In the genomic region with DNA sequence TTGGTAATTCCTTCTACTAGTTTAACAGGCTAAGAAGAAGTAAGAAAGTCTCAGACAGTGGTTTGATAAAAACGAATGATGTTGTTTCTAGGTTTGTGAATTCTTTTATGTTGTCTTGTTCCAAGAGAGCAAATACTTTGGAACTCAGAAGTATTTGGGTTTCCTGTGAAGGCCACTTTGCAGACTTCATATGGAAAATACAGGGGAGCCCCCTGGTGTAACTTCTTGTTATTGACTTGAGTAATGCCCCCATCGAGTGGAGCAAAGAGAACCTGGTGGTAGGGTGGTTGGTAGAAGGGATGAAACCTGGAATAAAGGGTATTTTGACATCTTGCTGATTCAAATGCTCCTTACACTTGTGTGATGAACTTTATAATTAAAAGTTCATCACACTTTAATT, we compare ENCODE assay signal across 19 cellular contexts. TPM values are rescaled to one million over a fixed set of nuclear protein-coding genes. Genes with fewer than 3 reads are reported as not detected.
A peak's percentile ranks its signal among the peaks of the same experiment; 100 is the strongest.
DNase-seq lines count a peak whose midpoint lies in the region; ATAC-seq, FAIRE-seq and TF ChIP-seq lines count a peak whose summit lies in the region.
"Had no signal": no experiment of that assay in that cellular context is flagged by ENCODE, and none has a peak within 500 bp of the region (broad histone marks: within the 10 kb centered on the region; RNA-seq: fewer than 3 reads in every experiment).

No MANE protein-coding gene starts in this region.

- H3K27me3 ChIP-seq in H9 (ENCODE audit: insufficient read depth, low read length) (no peaks in the 10 kb centered on the region), OCI-LY1 (ENCODE audit: insufficient read depth, low read length) (no peaks in the 10 kb centered on the region), small intestine (ENCODE audit: control insufficient read depth in 2 of 2, insufficient read depth in 2 of 2, low read length in 2 of 2) (peaks cover 0 to 3% of the 10 kb centered on the region in 2 donors), left lung (no peaks in the 10 kb centered on the region)
- H3K27me3 ChIP-seq: cardiac muscle cell, Peyer's patch had no signal

- no peaks in the 10 kb centered on the region for H3K36me3 ChIP-seq in OCI-LY1 (ENCODE audit: insufficient read depth, low read length)
- no peaks in the 10 kb centered on the region for H3K36me3 ChIP-seq in small intestine (ENCODE audit: control insufficient read depth in 2 of 2, insufficient read depth in 2 of 2, low read length in 2 of 2)
- H3K36me3 ChIP-seq in left lung: no peaks in the 10 kb centered on the region
- H3K36me3 ChIP-seq: cardiac muscle cell, HAP-1, left ventricle myocardium inferior, Peyer's patch had no signal

- H4K91ac ChIP-seq in H9 (ENCODE audit: insufficient read length, low read depth, low read length): no peak overlapping the region

- H3K9me2 ChIP-seq in OCI-LY1 (ENCODE audit: low read depth, low read length): no peaks in the 10 kb centered on the region

- no peak overlapping the region for H3K23ac ChIP-seq in H9 (ENCODE audit: insufficient read length, low read depth, low read length)

- H2AK5ac ChIP-seq in H9 (ENCODE audit: insufficient read length, low read length): no peak overlapping the region

- H3K79me2 ChIP-seq in H9 (ENCODE audit: insufficient read depth, low read length): no peaks in the 10 kb centered on the region
- H3K79me2 ChIP-seq in OCI-LY1 (ENCODE audit: insufficient read depth, low read length): no peaks in the 10 kb centered on the region

- H4K8ac ChIP-seq in H9 (replicated peaks; ENCODE audit: insufficient read length, low read depth, low read length): no peak overlapping the region

- H3K27ac Mint-ChIP-seq in H9: no peak overlapping the region
- H3K27ac Mint-ChIP-seq: natural killer cell had no signal

- H3K18ac ChIP-seq in H9 (ENCODE audit: insufficient read length, low read depth, low read length): no peak overlapping the region

- no peak overlapping the region for H3K4me3 ChIP-seq in OCI-LY1 (ENCODE audit: low read depth, low read length, poor library complexity, severe bottlenecking)
- no peak overlapping the region for H3K4me3 ChIP-seq in choroid plexus epithelial cell (ENCODE audit: low read depth, low read length)
- H3K4me3 ChIP-seq in small intestine (ENCODE audit: low read depth in 1 of 2, low read length in 2 of 2): no peak overlapping the region
- H3K4me3 ChIP-seq in left lung: no peak overlapping the region
- H3K4me3 ChIP-seq: cardiac muscle cell, HAP-1, left ventricle myocardium inferior, Peyer's patch had no signal

- ATAC-seq in HG02852 (IDR thresholded peaks at IDR 0.05; ENCODE audit: unreplicated experiment): no peak
- no peak for ATAC-seq in left lung
- ATAC-seq: natural killer cell had no signal

- H4K20me1 ChIP-seq in H9 (ENCODE audit: control insufficient read depth, insufficient read depth, insufficient read length) (no peaks in the 10 kb centered on the region), OCI-LY1 (ENCODE audit: insufficient read depth, low read length) (no peaks in the 10 kb centered on the region)

- FAIRE-seq in small intestine (lab: Jason Lieb, UNC): no peak
- FAIRE-seq: endothelial cell of umbilical vein, GM12892 had no signal

- H3K14ac ChIP-seq in H9 (ENCODE audit: insufficient read depth, low read length): no peak overlapping the region

- H2BK120ac ChIP-seq in H9 (ENCODE audit: low read depth, low read length, poor library complexity, severe bottlenecking): no peak overlapping the region

- no CpG with 5 or more reads among the region's 2 CpGs for WGBS in H9 (ENCODE audit: extremely low coverage, insufficient read length, low lambda C conversion rate)
- 41 to 45% (median 45%) methylated on average over 2 of the region's 2 CpGs for WGBS in small intestine, 3 donors

- no peaks in the 10 kb centered on the region for H3K4me1 ChIP-seq in H9 (ENCODE audit: insufficient read depth, low read length)
- no peaks in the 10 kb centered on the region for H3K4me1 ChIP-seq in OCI-LY1 (ENCODE audit: insufficient read depth, low read length, severe bottlenecking)
- H3K4me1 ChIP-seq in small intestine (ENCODE audit: control insufficient read depth in 2 of 2, insufficient read depth in 1 of 2, low read depth in 1 of 2, low read length in 1 of 2): no peaks in the 10 kb centered on the region
- H3K4me1 ChIP-seq in left lung: no peaks in the 10 kb centered on the region
- H3K4me1 ChIP-seq: HAP-1, left ventricle myocardium inferior, Peyer's patch had no signal

- H3K79me1 ChIP-seq in H9 (ENCODE audit: insufficient read depth, low read depth, low read length, poor library complexity, severe bottlenecking): no peaks in the 10 kb centered on the region

- peaks cover 12% of the 10 kb centered on the region for H3K27me3 Mint-ChIP-seq in H9 (ENCODE audit: low read depth)

- H3K4ac ChIP-seq in H9 (ENCODE audit: low read depth, low read length): no peak overlapping the region

- H3K36me3 Mint-ChIP-seq in H9 (ENCODE audit: insufficient read depth in 1 of 3, low read depth in 3 of 3): peaks cover 5 to 15% (median 10%) of the 10 kb centered on the region in 3 experiments

- peaks cover 36 to 39% of the 10 kb centered on the region in 2 experiments for H3K9me3 Mint-ChIP-seq in H9

- H3K9me3 ChIP-seq in H9 (ENCODE audit: control insufficient read depth, low read depth, low read length) (peaks cover 9% of the 10 kb centered on the region), OCI-LY1 (ENCODE audit: low read length) (no peaks in the 10 kb centered on the region), small intestine (ENCODE audit: control insufficient read depth, low read depth) (no peaks in the 10 kb centered on the region), left lung (peaks cover 0 to 36% of the 10 kb centered on the region in 2 donors)
- H3K9me3 ChIP-seq: HAP-1 had no signal

- H3K4me1 Mint-ChIP-seq in H9: no peaks in the 10 kb centered on the region
- H3K4me1 Mint-ChIP-seq: natural killer cell had no signal

- no peak overlapping the region for H3K56ac ChIP-seq in H9 (ENCODE audit: insufficient read length, low read depth, low read length)

- no peaks in the 10 kb centered on the region for H3K23me2 ChIP-seq in H9 (ENCODE audit: insufficient read length, low read depth, low read length, poor library complexity, severe bottlenecking)

- no peak overlapping the region for H2BK20ac ChIP-seq in H9 (ENCODE audit: low read depth, low read length, poor library complexity, severe bottlenecking)

- H3K27ac ChIP-seq in H9 (ENCODE audit: insufficient read length, low read depth, low read length) (no peak overlapping the region), OCI-LY1 (ENCODE audit: low read depth, low read length, poor library complexity, severe bottlenecking) (no peak overlapping the region), small intestine (ENCODE audit: low read depth in 1 of 2, low read length in 1 of 2) (no peak overlapping the region), left lung (no peak overlapping the region)
- H3K27ac ChIP-seq: cardiac muscle cell, left ventricle myocardium inferior, Peyer's patch had no signal

- no peak overlapping the region for H2BK5ac ChIP-seq in H9 (ENCODE audit: insufficient read length, low read length)

- no peak overlapping the region for H2AFZ ChIP-seq in H9 (ENCODE audit: low read length)
- H2AFZ ChIP-seq in OCI-LY1 (ENCODE audit: low read length): no peak overlapping the region

- intact Hi-C loops in left lung (cut with DNase I): no loop called here

- H3K4me2 ChIP-seq in H9 (ENCODE audit: insufficient read depth, insufficient read length, low read length) (no peak overlapping the region), OCI-LY1 (ENCODE audit: low read length) (no peak overlapping the region)

- H3K9ac ChIP-seq in H9 (ENCODE audit: extremely low read depth, insufficient read length, low read length) (no peak overlapping the region), OCI-LY1 (ENCODE audit: low read length) (no peak overlapping the region)

- no peak overlapping the region for H3T11ph ChIP-seq in H9 (ENCODE audit: low read length)

- H2BK15ac ChIP-seq in H9 (ENCODE audit: low read depth, low read length): no peak overlapping the region

- no peak overlapping the region for H3K4me3 Mint-ChIP-seq in H9
- H3K4me3 Mint-ChIP-seq: natural killer cell had no signal

- DNase-seq in 8988T (peak; percentile 10), H9 (no peak), choroid plexus epithelial cell (ENCODE audit: low read depth) (peak; percentile 5), small intestine (no peak), left lung (no peak)
- no peak for DNase-seq in stimulated activated CD4-positive, alpha-beta T cell treated with anti-CD3 and anti-CD28 coated beads, Interleukin-4, amount 100 ng/mL, for 24 hours
- DNase-seq: activated naive CD4-positive, alpha-beta T cell treated with Interleukin-2 at 50 U/mL for 16 hours; DMS79; head of caudate nucleus; left ventricle myocardium inferior; natural killer cell; NCI-H2107; Peyer's patch had no signal

- H4K5ac ChIP-seq in H9 (ENCODE audit: insufficient read length, low read depth, low read length): no peak overlapping the region

- H3F3A ChIP-seq in OCI-LY1 (ENCODE audit: insufficient read depth, low read length): no peaks in the 10 kb centered on the region

- H2BK12ac ChIP-seq in H9 (ENCODE audit: insufficient read length, low read depth, low read length): no peak overlapping the region

- peak; percentile 61 for TF ChIP-seq CTCF in H9 (conservative IDR thresholded peaks at IDR 0.05)
- TF ChIP-seq CTCF in OCI-LY1 (IDR thresholded peaks at IDR 0.05; ENCODE audit: low read length): peak; percentile 43
- no peak for TF ChIP-seq CTCF in choroid plexus epithelial cell (conservative IDR thresholded peaks at IDR 0.05; ENCODE audit: low read depth, low read length)
- TF ChIP-seq CTCF in left lung (IDR thresholded peaks at IDR 0.05): no peak

RNA-seq across cellular contexts. Expression of gene PTH, which starts 40.0 kb away (rescaled TPM):
- total RNA-seq in H9 (2021): not detected in 2 replicates
- polyA plus RNA-seq in small intestine: not detected
- not detected for total RNA-seq in left lung
- total RNA-seq: cardiac muscle cell, endothelial cell of umbilical vein, left ventricle myocardium inferior, natural killer cell, Peyer's patch had no signal
- polyA plus RNA-seq: cardiac muscle cell, endothelial cell of umbilical vein had no signal

Comparison
In these comparisons a context has a peak if more than half of its experiments do, and no peak if none do; other contexts are left out.
1. DNase-seq: peak in 8988T (single experiment) and choroid plexus epithelial cell (single experiment); none in H9 (single experiment), small intestine (single experiment), left lung (0 of 2) and stimulated activated CD4-positive, alpha-beta T cell treated with anti-CD3 and anti-CD28 coated beads, Interleukin-4, amount 100 ng/mL, for 24 hours (single experiment).
2. CTCF ChIP-seq: peak in H9 (single experiment) and OCI-LY1 (single experiment); none in choroid plexus epithelial cell (single experiment) and left lung (0 of 2).